In the genomic region with DNA sequence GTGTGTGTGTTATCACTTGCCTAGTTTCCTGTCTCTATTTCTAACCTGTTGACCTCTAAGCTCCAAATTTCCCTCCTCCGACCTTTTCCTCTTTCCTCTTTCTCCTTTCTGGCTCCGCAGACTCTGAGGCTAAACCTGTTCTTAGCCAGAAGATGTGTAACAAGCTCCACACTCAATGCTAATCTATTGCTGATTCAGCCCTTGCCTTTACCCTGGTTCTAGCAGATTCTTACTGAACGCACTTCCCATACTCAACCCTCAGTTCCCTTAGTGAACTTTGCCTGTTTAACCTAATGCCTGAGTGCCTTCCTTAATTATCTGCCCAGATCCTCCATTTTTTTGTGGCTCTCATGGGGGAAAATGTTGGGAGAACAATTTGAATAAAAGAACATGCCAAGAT, we compare ENCODE assay signal across 23 cellular contexts. TPM values are rescaled to one million over a fixed set of nuclear protein-coding genes. Genes with fewer than 3 reads are reported as not detected.
A peak's percentile ranks its signal among the peaks of the same experiment; 100 is the strongest.
DNase-seq lines count a peak whose midpoint lies in the region; ATAC-seq, FAIRE-seq and TF ChIP-seq lines count a peak whose summit lies in the region.
"Had no signal": no experiment of that assay in that cellular context is flagged by ENCODE, and none has a peak within 500 bp of the region (broad histone marks: within the 10 kb centered on the region; RNA-seq: fewer than 3 reads in every experiment).

No MANE protein-coding gene starts in this region.

- WGBS in tibial nerve, 2 donors = 31 to 43% methylated on average over 3 of the region's 3 CpGs

- H3K27me3 ChIP-seq in adipocyte (replicated peaks; ENCODE audit: control insufficient read depth, insufficient read depth, low read length) = no peaks in the 10 kb centered on the region
- H3K27me3 ChIP-seq in tibial nerve = no peaks in the 10 kb centered on the region
- H3K27me3 ChIP-seq: SJSA1 had no signal

- H3K27me3 Mint-ChIP-seq in memory B cell = no peaks in the 10 kb centered on the region

- peaks cover 21% of the 10 kb centered on the region for H3K4me1 Mint-ChIP-seq in memory B cell

- DNase-seq in Ammon's horn (ENCODE audit: low spot score) (peak; percentile 11), GM19239 (ENCODE audit: insufficient read length, low spot score) (no peak), adipocyte (ENCODE audit: low read depth) (no peak), memory B cell (ENCODE audit: low spot score in 2 of 2) (no peak), tibial nerve (ENCODE audit: low spot score in 2 of 2) (no peak), GM13976 (ENCODE audit: low spot score) (no peak), putamen (ENCODE audit: low spot score) (no peak)
- DNase-seq in stimulated activated CD4-positive, alpha-beta T cell treated with anti-CD3 and anti-CD28 coated beads, Interleukin-2, amount 100 ng/mL, for 24 hours = no peak
- DNase-seq: activated effector memory CD4-positive, alpha-beta T cell treated with anti-CD3 and anti-CD28 coated beads, Interleukin-2, amount 50 U/mL, for 16 hours; effector memory CD4-positive, alpha-beta T cell; Karpas-422; mesendoderm; NCI-H1048; NCI-H2029 treated with DMSO at 0.1 percent for 48 hours; NCI-H446 treated with DMSO at 0.1 percent for 48 hours; stimulated activated CD4-positive, alpha-beta T cell treated with anti-CD3 and anti-CD28 coated beads, Interleukin-15, amount 100 ng/mL, for 24 hours had no signal

- ATAC-seq in memory B cell (ENCODE audit: low read depth) = no peak

- peak; percentile 83 for FAIRE-seq in GM19239 (lab: Jason Lieb, UNC)
- FAIRE-seq: RCC 7860, urothelium cell line had no signal

- TF ChIP-seq CTCF in tibial nerve (IDR thresholded peaks at IDR 0.05) (no peak), GM13976 (IDR thresholded peaks at IDR 0.05; ENCODE audit: borderline replicate concordance, control extremely low read depth, extremely low read depth, insufficient read depth, missing control alignments) (no peak)

- no peak for TF ChIP-seq POLR2A in tibial nerve (IDR thresholded peaks at IDR 0.05)

- in situ Hi-C loops in GM13976 (cut with MboI; ENCODE audit: low sequenced_read_pairs, unreplicated experiment) = no loop called here

- H3K36me3 ChIP-seq in adipocyte (ENCODE audit: control insufficient read depth, insufficient read depth, low read length, severe bottlenecking) (no peaks in the 10 kb centered on the region), tibial nerve (no peaks in the 10 kb centered on the region)
- H3K36me3 ChIP-seq: SJSA1 had no signal

- no peak for TF ChIP-seq EP300 in tibial nerve (IDR thresholded peaks at IDR 0.05)

- H3K4me3 ChIP-seq in adipocyte (ENCODE audit: low read length) (no peak overlapping the region), tibial nerve (no peak overlapping the region)
- H3K4me3 ChIP-seq: SJSA1 had no signal

- H3K9ac ChIP-seq in adipocyte (ENCODE audit: low read length) = peak overlapping the region; percentile 29

- H3K36me3 Mint-ChIP-seq in memory B cell = no peaks in the 10 kb centered on the region
- H3K36me3 Mint-ChIP-seq: brain, CD14-positive monocyte had no signal

- no peaks in the 10 kb centered on the region for H3K9me3 Mint-ChIP-seq in memory B cell
- H3K9me3 Mint-ChIP-seq: brain; HFFc6; T-helper 1 cell treated with Interleukin-12 subunit alpha and Interleukin-12 subunit beta and Interleukin-4 antibody, amounts not matched to agents 30 μg/mL and 1 μg/mL, for 36 hours had no signal

- peak overlapping the region; percentile 38 for H3K4me3 Mint-ChIP-seq in memory B cell
- H3K4me3 Mint-ChIP-seq: brain; T-helper 1 cell treated with Interleukin-12 subunit alpha and Interleukin-12 subunit beta and Interleukin-4 antibody, amounts not matched to agents 30 μg/mL and 1 μg/mL, for 36 hours had no signal

- peak overlapping the region; percentile 74 for H3K27ac Mint-ChIP-seq in memory B cell
- H3K27ac Mint-ChIP-seq: brain; HFFc6; T-helper 1 cell treated with Interleukin-12 subunit alpha and Interleukin-12 subunit beta and Interleukin-4 antibody, amounts not matched to agents 30 μg/mL and 1 μg/mL, for 36 hours had no signal

- no peaks in the 10 kb centered on the region for H3K9me3 ChIP-seq in adipocyte (ENCODE audit: control insufficient read depth, low read length)
- H3K9me3 ChIP-seq in tibial nerve = no peaks in the 10 kb centered on the region
- H3K9me3 ChIP-seq: SJSA1 had no signal

- H3K27ac ChIP-seq in tibial nerve = no peak overlapping the region
- H3K27ac ChIP-seq: SJSA1 had no signal

- H3K4me1 ChIP-seq in adipocyte (ENCODE audit: control insufficient read depth, insufficient read depth, low read length) = peaks cover 16% of the 10 kb centered on the region
- H3K4me1 ChIP-seq in tibial nerve = no peaks in the 10 kb centered on the region
- H3K4me1 ChIP-seq: SJSA1 had no signal

RNA-seq across cellular contexts. Expression of gene SGMS1, which starts 30.0 kb away (rescaled TPM):
- 100 to 1,000 TPM; 107 to 234 (median 134) TPM for total RNA-seq in tibial nerve
